ENCODE assay signal across 10 cellular contexts in the genomic region with DNA sequence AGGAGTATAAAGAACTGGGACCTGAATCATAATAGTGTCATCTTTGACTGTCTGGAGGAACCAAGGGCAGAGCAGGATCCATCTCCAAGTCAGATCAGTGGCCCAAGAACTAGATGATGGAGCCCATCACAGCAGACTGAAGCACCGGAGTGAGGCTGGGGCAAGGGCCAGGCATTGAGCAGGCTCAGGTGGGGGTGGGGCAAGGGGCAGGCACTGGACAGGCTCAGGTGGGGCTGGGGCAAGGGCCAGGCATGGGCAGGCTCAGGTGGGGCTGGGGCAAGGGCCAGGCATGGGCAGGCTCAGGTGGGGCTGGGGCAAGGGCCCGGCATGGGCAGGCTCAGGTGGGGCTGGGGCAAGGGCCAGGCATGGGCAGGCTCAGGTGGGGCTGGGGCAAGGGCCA. TPM values are rescaled to one million over a fixed set of nuclear protein-coding genes. Genes with fewer than 3 reads are reported as not detected.
A peak's percentile ranks its signal among the peaks of the same experiment; 100 is the strongest.
DNase-seq lines count a peak whose midpoint lies in the region; ATAC-seq and TF ChIP-seq lines count a peak whose summit lies in the region.
"Not testable (repeated sequence)": the region's sequence is repeated elsewhere in the genome, so short reads cannot be mapped to it uniquely, and the experiment has no call there.
"Had no signal": no experiment of that assay in that cellular context is flagged by ENCODE, and none has a peak within 500 bp of the region (broad histone marks: within the 10 kb centered on the region; RNA-seq: fewer than 3 reads in every experiment).

No MANE protein-coding gene starts in this region.

- H3K4me3 Mint-ChIP-seq in IgD-negative memory B cell, result peak overlapping the region in 2 of 4 donors; percentile 8 to 53
- H3K4me3 Mint-ChIP-seq in activated CD4-positive, alpha-beta T cell treated with anti-CD3 and anti-CD28 coated beads for 36 hours; memory B cell: not testable (repeated sequence)
- H3K4me3 Mint-ChIP-seq in activated T-helper 1 cell treated with anti-CD3 and anti-CD28 coated beads, Interleukin-12 subunit alpha, Interleukin-12 subunit beta, Interleukin-2, Interleukin-4 antibody, amounts not matched to agents 30 ng/mL and 10 ng/mL and 1 ng/mL, durations not matched to agents 14 hours and 24 hours and 36 hours, result peak overlapping the region; percentile 47
- H3K4me3 Mint-ChIP-seq in activated naive CD8-positive, alpha-beta T cell treated with anti-CD3 and anti-CD28 coated beads, Interleukin-2, amount 10 ng/mL, durations not matched to agents 7 days and 5 days, result peak overlapping the region; percentile 72

- H3K4me3 ChIP-seq in BLaER1; thyroid gland (replicated peaks in 1 of 3): not testable (repeated sequence)

- DNase-seq in activated CD4-positive, alpha-beta T cell treated with anti-CD3 and anti-CD28 coated beads for 36 hours; activated T-helper 1 cell treated with anti-CD3 and anti-CD28 coated beads, Interleukin-12 subunit alpha, Interleukin-12 subunit beta, Interleukin-2, Interleukin-4 antibody, amounts not matched to agents 30 ng/mL and 10 ng/mL and 1 ng/mL, durations not matched to agents 14 hours and 24 hours and 36 hours (ENCODE audit: low spot score); activated naive CD8-positive, alpha-beta T cell treated with anti-CD3 and anti-CD28 coated beads, Interleukin-2, amount 10 ng/mL, durations not matched to agents 7 days and 5 days; memory B cell (ENCODE audit: low spot score in 2 of 2); thyroid gland: not testable (repeated sequence)
- peak; percentile 17 for DNase-seq in posterior vena cava (ENCODE audit: low spot score)

- not testable (repeated sequence) for TF ChIP-seq CTCF in thyroid gland (IDR thresholded peaks at IDR 0.05)

- peaks cover 10% of the 10 kb centered on the region; the same call in 1 of the 2 replicates for H4K20me1 ChIP-seq in BLaER1

- not testable (repeated sequence) for H3K9ac ChIP-seq in BLaER1

- WGBS in thyroid gland, 2 donors, result 100% methylated on average over 1 of the region's 2 CpGs; no CpG with 5 or more reads in 1 of the 2 donors

- not testable (repeated sequence) for H3K9me3 ChIP-seq in BLaER1, thyroid gland

- H3K27ac Mint-ChIP-seq in IgD-negative memory B cell (peak overlapping the region; percentile 55 to 91 (median 90)), memory B cell (peak overlapping the region; percentile 95)
- H3K27ac Mint-ChIP-seq in activated CD4-positive, alpha-beta T cell treated with anti-CD3 and anti-CD28 coated beads for 36 hours, result peak overlapping the region; percentile 75
- peak overlapping the region; percentile 94 for H3K27ac Mint-ChIP-seq in activated T-helper 1 cell treated with anti-CD3 and anti-CD28 coated beads, Interleukin-12 subunit alpha, Interleukin-12 subunit beta, Interleukin-2, Interleukin-4 antibody, amounts not matched to agents 30 ng/mL and 10 ng/mL and 1 ng/mL, durations not matched to agents 14 hours and 24 hours and 36 hours
- peak overlapping the region; percentile 99 for H3K27ac Mint-ChIP-seq in activated naive CD8-positive, alpha-beta T cell treated with anti-CD3 and anti-CD28 coated beads, Interleukin-2, amount 10 ng/mL, durations not matched to agents 7 days and 5 days

- POLR2A ChIA-PET in activated CD4-positive, alpha-beta T cell treated with anti-CD3 and anti-CD28 coated beads for 36 hours (lab: Charles Lee), result not testable (repeated sequence)
- POLR2A ChIA-PET in activated naive CD8-positive, alpha-beta T cell treated with anti-CD3 and anti-CD28 coated beads, Interleukin-2, amount 10 ng/mL, durations not matched to agents 7 days and 5 days (lab: Charles Lee), result interaction anchor here (0.6 to 1.9 kb wide), 6 partner anchors 12 to 411 kb away, joined by 3 to 16 read pairs (median 3); partner anchors contain the start of genes EIF6 and MMP24OS

- not testable (repeated sequence) for H3K36me3 Mint-ChIP-seq in IgD-negative memory B cell; activated CD4-positive, alpha-beta T cell treated with anti-CD3 and anti-CD28 coated beads for 36 hours (ENCODE audit: low read depth); activated T-helper 1 cell treated with anti-CD3 and anti-CD28 coated beads, Interleukin-12 subunit alpha, Interleukin-12 subunit beta, Interleukin-2, Interleukin-4 antibody, amounts not matched to agents 30 ng/mL and 10 ng/mL and 1 ng/mL, durations not matched to agents 14 hours and 24 hours and 36 hours (ENCODE audit: low read depth); activated naive CD8-positive, alpha-beta T cell treated with anti-CD3 and anti-CD28 coated beads, Interleukin-2, amount 10 ng/mL, durations not matched to agents 7 days and 5 days
- H3K36me3 Mint-ChIP-seq in memory B cell, result peaks cover 12% of the 10 kb centered on the region

- H3K4me1 Mint-ChIP-seq in IgD-negative memory B cell (peaks cover 13 to 19% (median 15%) of the 10 kb centered on the region in 3 donors), memory B cell (peaks cover 24% of the 10 kb centered on the region)
- peaks cover 13% of the 10 kb centered on the region for H3K4me1 Mint-ChIP-seq in activated CD4-positive, alpha-beta T cell treated with anti-CD3 and anti-CD28 coated beads for 36 hours
- peaks cover 36% of the 10 kb centered on the region for H3K4me1 Mint-ChIP-seq in activated T-helper 1 cell treated with anti-CD3 and anti-CD28 coated beads, Interleukin-12 subunit alpha, Interleukin-12 subunit beta, Interleukin-2, Interleukin-4 antibody, amounts not matched to agents 30 ng/mL and 10 ng/mL and 1 ng/mL, durations not matched to agents 14 hours and 24 hours and 36 hours (ENCODE audit: low read depth)
- peaks cover 23% of the 10 kb centered on the region for H3K4me1 Mint-ChIP-seq in activated naive CD8-positive, alpha-beta T cell treated with anti-CD3 and anti-CD28 coated beads, Interleukin-2, amount 10 ng/mL, durations not matched to agents 7 days and 5 days

- H3K27me3 Mint-ChIP-seq in IgD-negative memory B cell; activated CD4-positive, alpha-beta T cell treated with anti-CD3 and anti-CD28 coated beads for 36 hours; activated T-helper 1 cell treated with anti-CD3 and anti-CD28 coated beads, Interleukin-12 subunit alpha, Interleukin-12 subunit beta, Interleukin-2, Interleukin-4 antibody, amounts not matched to agents 30 ng/mL and 10 ng/mL and 1 ng/mL, durations not matched to agents 14 hours and 24 hours and 36 hours (ENCODE audit: insufficient read depth); activated naive CD8-positive, alpha-beta T cell treated with anti-CD3 and anti-CD28 coated beads, Interleukin-2, amount 10 ng/mL, durations not matched to agents 7 days and 5 days; memory B cell: not testable (repeated sequence)

- intact Hi-C loops in activated CD4-positive, alpha-beta T cell treated with anti-CD3 and anti-CD28 coated beads for 36 hours (cut with DNase I, micrococcal nuclease); posterior vena cava (cut with DNase I); thyroid gland (cut with DNase I): not testable (repeated sequence)
- intact Hi-C loops in activated T-helper 1 cell treated with anti-CD3 and anti-CD28 coated beads, Interleukin-12 subunit alpha, Interleukin-12 subunit beta, Interleukin-2, Interleukin-4 antibody, amounts not matched to agents 30 ng/mL and 10 ng/mL and 1 ng/mL, durations not matched to agents 14 hours and 24 hours and 36 hours (cut with micrococcal nuclease), result loop anchor here (1.0 kb wide), 2 partner anchors 25 kb away; no protein-coding TSS in a partner anchor

- ATAC-seq in activated CD4-positive, alpha-beta T cell treated with anti-CD3 and anti-CD28 coated beads for 36 hours; memory B cell (ENCODE audit: low read depth): not testable (repeated sequence)
- ATAC-seq in activated naive CD8-positive, alpha-beta T cell treated with anti-CD3 and anti-CD28 coated beads, Interleukin-2, amount 10 ng/mL, durations not matched to agents 7 days and 5 days (ENCODE audit: low read depth), result peak; percentile 5

- H3K9me3 Mint-ChIP-seq in IgD-negative memory B cell; activated CD4-positive, alpha-beta T cell treated with anti-CD3 and anti-CD28 coated beads for 36 hours (ENCODE audit: low read depth); activated T-helper 1 cell treated with anti-CD3 and anti-CD28 coated beads, Interleukin-12 subunit alpha, Interleukin-12 subunit beta, Interleukin-2, Interleukin-4 antibody, amounts not matched to agents 30 ng/mL and 10 ng/mL and 1 ng/mL, durations not matched to agents 14 hours and 24 hours and 36 hours; activated naive CD8-positive, alpha-beta T cell treated with anti-CD3 and anti-CD28 coated beads, Interleukin-2, amount 10 ng/mL, durations not matched to agents 7 days and 5 days; memory B cell: not testable (repeated sequence)

- H3K4me1 ChIP-seq in BLaER1 (peaks cover 35% of the 10 kb centered on the region), thyroid gland (peaks cover 12 to 16% of the 10 kb centered on the region in 2 donors)

- not testable (repeated sequence) for H3K27me3 ChIP-seq in BLaER1, thyroid gland

- CTCF ChIA-PET in activated CD4-positive, alpha-beta T cell treated with anti-CD3 and anti-CD28 coated beads for 36 hours (lab: Charles Lee), result interaction anchor here (0.9 kb wide), 1 partner anchor 251 kb away, joined by 3 read pairs; no protein-coding TSS in a partner anchor

- peak overlapping the region; percentile 69 for H3K4me2 ChIP-seq in BLaER1

- H3K36me3 ChIP-seq in BLaER1, thyroid gland: not testable (repeated sequence)

- not testable (repeated sequence) for TF ChIP-seq POLR2A in thyroid gland (IDR thresholded peaks at IDR 0.05)

- 0 out of 2 replicates have a peak overlapping the region, but pooled peaks have one; percentile 23 for H3K27ac ChIP-seq in BLaER1
- peak overlapping the region in 2 of 3 donors; percentile 49 to 68 for H3K27ac ChIP-seq in thyroid gland

RNA-seq across cellular contexts. Expression of gene MMP24OS, which starts 25.3 kb away (rescaled TPM):
- 14.0 TPM for polyA plus RNA-seq in IgD-negative memory B cell
- 10 to 100 TPM; 44.6 to 56.8 TPM for total RNA-seq in activated CD4-positive, alpha-beta T cell treated with anti-CD3 and anti-CD28 coated beads for 36 hours
- 25.0 and 27.0 TPM in 2 replicates for total RNA-seq in activated T-helper 1 cell treated with anti-CD3 and anti-CD28 coated beads, Interleukin-12 subunit alpha, Interleukin-12 subunit beta, Interleukin-2, Interleukin-4 antibody, amounts not matched to agents 30 ng/mL and 10 ng/mL and 1 ng/mL, durations not matched to agents 14 hours and 24 hours and 36 hours
- 10 to 100 TPM; 64.3 to 70.1 TPM for total RNA-seq in activated naive CD8-positive, alpha-beta T cell treated with anti-CD3 and anti-CD28 coated beads, Interleukin-2, amount 10 ng/mL, durations not matched to agents 7 days and 5 days
- total RNA-seq in posterior vena cava (10 to 100 TPM; 40.4 to 54.6 TPM), thyroid gland (10 to 100 TPM; 18.3 to 40.3 (median 28.8) TPM)

RNA-seq across cellular contexts. Expression of gene MMP24, which starts 26.1 kb away (rescaled TPM):
- polyA plus RNA-seq in IgD-negative memory B cell, result 0.09 TPM
- not detected for total RNA-seq in activated CD4-positive, alpha-beta T cell treated with anti-CD3 and anti-CD28 coated beads for 36 hours
- 0.05 TPM in 1 of 2 replicates, not detected in the other for total RNA-seq in activated T-helper 1 cell treated with anti-CD3 and anti-CD28 coated beads, Interleukin-12 subunit alpha, Interleukin-12 subunit beta, Interleukin-2, Interleukin-4 antibody, amounts not matched to agents 30 ng/mL and 10 ng/mL and 1 ng/mL, durations not matched to agents 14 hours and 24 hours and 36 hours
- total RNA-seq in activated naive CD8-positive, alpha-beta T cell treated with anti-CD3 and anti-CD28 coated beads, Interleukin-2, amount 10 ng/mL, durations not matched to agents 7 days and 5 days, result under 1 TPM; 0.08 to 0.20 TPM
- total RNA-seq in posterior vena cava (under 1 TPM; 0.52 to 0.88 TPM), thyroid gland (1 to 10 TPM in 1 of 4 donors, under 1 TPM in 3; 0.67 to 1.6 (median 0.92) TPM)

RNA-seq across cellular contexts. Expression of gene EIF6, which starts 32.0 kb away (rescaled TPM):
- 204 TPM for polyA plus RNA-seq in IgD-negative memory B cell
- 100 to 1,000 TPM; 110 to 124 TPM for total RNA-seq in activated CD4-positive, alpha-beta T cell treated with anti-CD3 and anti-CD28 coated beads for 36 hours
- 232 TPM in 2 replicates for total RNA-seq in activated T-helper 1 cell treated with anti-CD3 and anti-CD28 coated beads, Interleukin-12 subunit alpha, Interleukin-12 subunit beta, Interleukin-2, Interleukin-4 antibody, amounts not matched to agents 30 ng/mL and 10 ng/mL and 1 ng/mL, durations not matched to agents 14 hours and 24 hours and 36 hours
- 10 to 100 TPM; 81.0 to 83.9 TPM for total RNA-seq in activated naive CD8-positive, alpha-beta T cell treated with anti-CD3 and anti-CD28 coated beads, Interleukin-2, amount 10 ng/mL, durations not matched to agents 7 days and 5 days
- total RNA-seq in posterior vena cava (10 to 100 TPM; 61.9 to 89.7 TPM), thyroid gland (10 to 100 TPM; 30.3 to 94.2 (median 65.7) TPM)

RNA-seq across cellular contexts. Expression of gene FAM83C, which starts 39.6 kb away (rescaled TPM):
- polyA plus RNA-seq in IgD-negative memory B cell, result not detected
- total RNA-seq in activated CD4-positive, alpha-beta T cell treated with anti-CD3 and anti-CD28 coated beads for 36 hours, result not detected
- not detected in 2 replicates for total RNA-seq in activated T-helper 1 cell treated with anti-CD3 and anti-CD28 coated beads, Interleukin-12 subunit alpha, Interleukin-12 subunit beta, Interleukin-2, Interleukin-4 antibody, amounts not matched to agents 30 ng/mL and 10 ng/mL and 1 ng/mL, durations not matched to agents 14 hours and 24 hours and 36 hours
- total RNA-seq in activated naive CD8-positive, alpha-beta T cell treated with anti-CD3 and anti-CD28 coated beads, Interleukin-2, amount 10 ng/mL, durations not matched to agents 7 days and 5 days, result not detected
- not detected for total RNA-seq in posterior vena cava
- not detected for total RNA-seq in thyroid gland
- total RNA-seq: A172, HepG2 had no signal
